Comparison of ENCODE assay signal across 1 cellular context in genomic region chr5:83313431-83313830, GRCh38.
TF ChIP-seq lines count a peak whose summit lies in the region.

No MANE protein-coding gene starts in this region.

TF ChIP-seq in GM23338, 12 proteins besides CTCF, POLR2A, EP300 and RAD21 (continued from another document):
- TF ChIP-seq ZNF462 (CRISPR knock-in tag; IDR thresholded peaks at IDR 0.05) (no peak), CREB1 (CRISPR knock-in tag; IDR thresholded peaks at IDR 0.05; ENCODE audit: low read depth) (no peak), STAT1 (IDR thresholded peaks at IDR 0.05; ENCODE audit: unreplicated experiment) (no peak), EZH2 (IDR thresholded peaks at IDR 0.05; ENCODE audit: low read depth, unreplicated experiment) (no peak), ZNF114 (CRISPR knock-in tag; IDR thresholded peaks at IDR 0.05) (no peak)
